13 cellular contexts compared by ENCODE assay signal in genomic region chr10:24456319-24456718, GRCh38.
DNase-seq lines count a peak whose midpoint lies in the region; ATAC-seq, FAIRE-seq and TF ChIP-seq lines count a peak whose summit lies in the region.
"Had no signal": no experiment of that assay in that cellular context is flagged by ENCODE, and none has a peak within 500 bp of the region (broad histone marks: within the 10 kb centered on the region; RNA-seq: fewer than 3 reads in every experiment).

No MANE protein-coding gene starts in this region.

- TF ChIP-seq CTCF in esophagus muscularis mucosa (IDR thresholded peaks at IDR 0.05): no peak
- TF ChIP-seq CTCF in omental fat pad (IDR thresholded peaks at IDR 0.05): no peak
- TF ChIP-seq CTCF in kidney (IDR thresholded peaks at IDR 0.05; ENCODE audit: borderline replicate concordance, extremely low read depth, insufficient read depth): no peak

- H3K4me3 ChIP-seq in esophagus muscularis mucosa (no peak overlapping the region), kidney (ENCODE audit: low read length in 2 of 2) (no peak overlapping the region)
- H3K4me3 ChIP-seq: lung, sigmoid colon had no signal

- intact Hi-C loops in esophagus muscularis mucosa (cut with DNase I) (no loop called here), kidney (cut with DNase I) (no loop called here)

- H3K27ac ChIP-seq in esophagus muscularis mucosa (replicated peaks in 1 of 4) (peak overlapping the region; percentile 8 to 23 (median 18)), kidney (ENCODE audit: low read depth in 2 of 2, low read length in 2 of 2) (no peak overlapping the region)

- FAIRE-seq in kidney (lab: Jason Lieb, UNC): no peak

- no peak for TF ChIP-seq EP300 in esophagus muscularis mucosa (IDR thresholded peaks at IDR 0.05)

- no peak for TF ChIP-seq POLR2A in esophagus muscularis mucosa (IDR thresholded peaks at IDR 0.05; ENCODE audit: low read depth)

- in situ Hi-C loops in Caki2 (cut with HindIII; ENCODE audit: low pct_unique_long_range_greater_than_20kb, low sequenced_read_pairs): no loop called here

- DNase-seq in Caki2 (ENCODE audit: low read depth) (peak; percentile 50), RKO (ENCODE audit: low spot score) (peak; percentile 88), esophagus muscularis mucosa (ENCODE audit: extremely low spot score) (no peak), omental fat pad (ENCODE audit: low spot score) (no peak), NCI-H1105 treated with DMSO at 0.1 percent for 48 hours (lab: John Stamatoyannopoulos, UW) (no peak), kidney (no peak), MV-4-11 (lab: John Stamatoyannopoulos, UW) (no peak)
- DNase-seq: activated CD4-positive, alpha-beta T cell treated with anti-CD3 and anti-CD28 coated beads, Interleukin-2, amount 10 ng/mL, durations not matched to agents 24 days and 14 days; NCI-H146; sigmoid colon had no signal

- H3K27me3 ChIP-seq in esophagus muscularis mucosa: no peaks in the 10 kb centered on the region
- H3K27me3 ChIP-seq: sigmoid colon had no signal

- H3K9me3 ChIP-seq in esophagus muscularis mucosa (no peaks in the 10 kb centered on the region), kidney (ENCODE audit: control insufficient read depth in 1 of 2, low read length in 2 of 2) (no peaks in the 10 kb centered on the region)
- H3K9me3 ChIP-seq: sigmoid colon had no signal

- 55% methylated on average over 4 of the region's 4 CpGs for WGBS in esophagus muscularis mucosa

- H3K4me1 ChIP-seq in esophagus muscularis mucosa (peaks cover 0 to 16% (median 6%) of the 10 kb centered on the region in 4 donors), kidney (ENCODE audit: control insufficient read depth in 1 of 2, insufficient read depth in 1 of 2, low read depth in 1 of 2, low read length in 2 of 2) (peaks cover 8 to 11% of the 10 kb centered on the region in 2 donors)
- H3K4me1 ChIP-seq: sigmoid colon had no signal

- ATAC-seq in omental fat pad (ENCODE audit: low FRiP score) (peak; percentile 87), GM21390 (IDR thresholded peaks at IDR 0.05; ENCODE audit: unreplicated experiment) (no peak)
- ATAC-seq: Panc1 had no signal

- H3K36me3 ChIP-seq in esophagus muscularis mucosa (no peaks in the 10 kb centered on the region), kidney (ENCODE audit: control insufficient read depth in 1 of 2, insufficient read depth in 2 of 2, low read length in 2 of 2) (no peaks in the 10 kb centered on the region)
- H3K36me3 ChIP-seq: sigmoid colon had no signal

- no peak overlapping the region for H3K9ac ChIP-seq in kidney (ENCODE audit: low read length in 2 of 2)

Comparison
In these comparisons a context has a peak if more than half of its experiments do, and no peak if none do; other contexts are left out.
1. DNase-seq: peak in Caki2 (single experiment) and RKO (single experiment); none in esophagus muscularis mucosa (single experiment), omental fat pad (single experiment), NCI-H1105 treated with DMSO at 0.1 percent for 48 hours (single experiment), kidney (single experiment) and MV-4-11 (single experiment).
2. H3K27ac ChIP-seq: peak in esophagus muscularis mucosa (4 of 4); none in kidney (0 of 2).